Comparison of ENCODE assay signal across 13 cellular contexts in the genomic region with DNA sequence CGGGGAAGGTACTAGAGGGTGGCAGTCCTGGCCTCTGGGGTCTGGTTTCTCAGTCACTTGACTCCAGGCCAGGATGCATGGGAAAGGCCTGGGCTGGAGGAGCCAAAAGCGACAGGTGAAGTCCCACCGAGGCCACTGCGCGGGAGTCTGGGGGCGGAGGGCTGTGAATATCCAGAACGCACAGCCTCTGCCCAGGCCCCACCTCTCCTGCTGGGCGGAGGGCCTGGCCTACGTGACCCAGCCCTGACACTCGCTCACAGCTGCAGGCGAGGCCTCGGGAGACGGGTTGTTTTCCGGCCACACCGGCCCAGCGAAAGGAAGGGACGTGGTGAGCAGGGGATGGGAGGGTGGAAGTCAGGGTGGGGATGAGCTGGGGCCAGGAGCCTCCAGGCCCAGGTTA.
DNase-seq lines count a peak whose midpoint lies in the region; TF ChIP-seq lines count a peak whose summit lies in the region.
"Had no signal": no experiment of that assay in that cellular context is flagged by ENCODE, and none has a peak within 500 bp of the region (broad histone marks: within the 10 kb centered on the region; RNA-seq: fewer than 3 reads in every experiment).

No MANE protein-coding gene starts in this region.

- H3K36me3 ChIP-seq in kidney epithelial cell (ENCODE audit: control insufficient read depth, insufficient read depth, low read length): peaks cover 7% of the 10 kb centered on the region

- no peaks in the 10 kb centered on the region for H3K36me3 Mint-ChIP-seq in glutamatergic neuron (ENCODE audit: unreplicated experiment)

- no peak overlapping the region for H3K4me3 Mint-ChIP-seq in glutamatergic neuron (ENCODE audit: unreplicated experiment)
- H3K4me3 Mint-ChIP-seq: effector memory CD8-positive, alpha-beta T cell had no signal

- no peaks in the 10 kb centered on the region for H3K27me3 ChIP-seq in kidney epithelial cell (ENCODE audit: control insufficient read depth, insufficient read depth, low read length)
- H3K27me3 ChIP-seq: left lung had no signal

- no peak overlapping the region for H3K27ac Mint-ChIP-seq in glutamatergic neuron (ENCODE audit: unreplicated experiment)

- H3K27ac ChIP-seq in temporal lobe (ENCODE audit: low read depth, low read length): peak overlapping the region; percentile 27

- H3K4me3 ChIP-seq in astrocyte of the spinal cord (ENCODE audit: low read depth, low read length) (peak overlapping the region; percentile 90), kidney epithelial cell (ENCODE audit: low read depth, low read length) (peak overlapping the region; percentile 28)
- H3K4me3 ChIP-seq: left lung had no signal

- DNase-seq in HT1080 (ENCODE audit: low read depth) (peak; percentile 71), astrocyte of the spinal cord (ENCODE audit: low read depth, low spot score) (peak; percentile 49), kidney epithelial cell (ENCODE audit: low read depth) (no peak), NCI-H510A treated with DMSO at 0.1 percent for 48 hours (lab: John Stamatoyannopoulos, UW) (no peak), glutamatergic neuron (no peak), NCI-H526 treated with DMSO at 0.1 percent for 48 hours (lab: John Stamatoyannopoulos, UW) (no peak)
- no peak for DNase-seq in stimulated activated CD4-positive, alpha-beta T cell treated with anti-CD3 and anti-CD28 coated beads, Interleukin-15, amount 100 ng/mL, for 24 hours
- DNase-seq: activated effector memory CD4-positive, alpha-beta T cell treated with anti-CD3 and anti-CD28 coated beads, Interleukin-2, amount 50 U/mL, for 16 hours; DMS79; effector memory CD8-positive, alpha-beta T cell; left lung; NCI-H1105 treated with DMSO at 0.1 percent for 48 hours had no signal

- peaks cover 5% of the 10 kb centered on the region for H3K27me3 Mint-ChIP-seq in glutamatergic neuron (ENCODE audit: unreplicated experiment)
- H3K27me3 Mint-ChIP-seq: effector memory CD8-positive, alpha-beta T cell had no signal

- H3K9me3 Mint-ChIP-seq in glutamatergic neuron (ENCODE audit: unreplicated experiment): peaks cover 10% of the 10 kb centered on the region
- H3K9me3 Mint-ChIP-seq: effector memory CD8-positive, alpha-beta T cell had no signal

- TF ChIP-seq CTCF in astrocyte of the spinal cord (IDR thresholded peaks at IDR 0.05; ENCODE audit: low read depth, low read length): no peak
- no peak for TF ChIP-seq CTCF in kidney epithelial cell (IDR thresholded peaks at IDR 0.05; ENCODE audit: insufficient read depth, low read length, poor library complexity, severe bottlenecking)
- TF ChIP-seq CTCF in glutamatergic neuron (IDR thresholded peaks at IDR 0.05; ENCODE audit: partially characterized antibody, unreplicated experiment): no peak

- H3K4me1 Mint-ChIP-seq in glutamatergic neuron (ENCODE audit: low read depth, unreplicated experiment): peaks cover 16% of the 10 kb centered on the region

- in situ Hi-C loops in astrocyte of the spinal cord (cut with HindIII; ENCODE audit: low sequenced_read_pairs): no loop called here

Comparison
In these comparisons a context has a peak if more than half of its experiments do, and no peak if none do; other contexts are left out.
1. DNase-seq: peak in HT1080 (single experiment) and astrocyte of the spinal cord (single experiment); none in kidney epithelial cell (single experiment), NCI-H510A treated with DMSO at 0.1 percent for 48 hours (single experiment), glutamatergic neuron (single experiment), stimulated activated CD4-positive, alpha-beta T cell treated with anti-CD3 and anti-CD28 coated beads, Interleukin-15, amount 100 ng/mL, for 24 hours (single experiment) and NCI-H526 treated with DMSO at 0.1 percent for 48 hours (single experiment).